7 cellular contexts compared by ENCODE assay signal in the genomic region with DNA sequence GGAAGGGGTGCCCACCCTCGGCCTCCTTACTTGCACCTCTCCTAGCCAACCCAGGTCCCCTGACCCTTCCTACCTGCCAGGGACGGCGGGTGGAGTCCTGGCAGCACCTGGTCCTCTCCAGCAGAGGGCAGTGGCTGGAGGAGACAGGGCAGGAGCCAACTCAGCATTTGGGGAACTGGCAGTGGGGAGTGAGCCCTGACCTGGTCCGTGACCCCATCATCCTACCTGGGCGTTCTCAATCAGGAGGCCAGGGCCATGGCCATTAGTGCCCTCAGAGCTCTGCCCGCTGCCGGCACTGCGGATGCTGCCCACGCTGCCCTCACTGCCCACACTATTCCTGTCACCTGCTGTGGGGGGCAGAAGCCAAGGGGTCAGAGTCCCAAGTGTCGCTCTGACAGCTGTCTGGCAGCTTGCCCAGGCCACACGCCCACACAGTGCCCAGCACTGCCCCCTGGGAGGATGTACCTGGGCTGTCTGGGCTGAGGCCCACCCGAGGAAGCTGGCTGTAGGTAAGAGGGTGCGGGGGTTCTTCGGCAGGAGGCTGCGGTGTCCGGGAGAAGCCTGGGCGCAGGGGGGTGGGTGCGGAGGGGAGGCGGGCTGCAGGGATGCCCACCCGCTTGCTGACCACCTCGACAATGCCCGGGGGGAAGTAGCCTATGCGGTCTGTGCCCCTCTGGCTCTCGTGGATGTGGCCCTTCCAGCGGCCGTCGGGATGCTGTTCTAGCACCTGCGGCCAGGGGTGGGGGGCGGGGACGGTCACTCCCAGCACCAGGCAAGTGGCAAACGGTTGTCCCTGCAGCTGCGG. TPM values are rescaled to one million over a fixed set of nuclear protein-coding genes. Genes with fewer than 3 reads are reported as not detected.
DNase-seq lines count a peak whose midpoint lies in the region; ATAC-seq and TF ChIP-seq lines count a peak whose summit lies in the region.

No MANE protein-coding gene starts in this region.

- no peak for DNase-seq in GM12864 (ENCODE audit: low read depth)
- DNase-seq in NAMALWA (ENCODE audit: low spot score) = peak; percentile 68
- DNase-seq in activated T-cell treated with anti-CD3 and anti-CD28 coated beads, Interleukin-2, amount 50 U/mL, for 72 hours = peak; percentile 50 to 51
- peak; percentile 44 for DNase-seq in left ventricle myocardium superior
- DNase-seq in stimulated activated naive CD8-positive, alpha-beta T cell treated with anti-CD3 and anti-CD28 coated beads, Interleukin-15, amount 100 ng/mL, for 72 hours = peak; percentile 42 to 46

- H3K4me3 ChIP-seq in GM12864 (ENCODE audit: low read depth, low read length) = no peak overlapping the region

- H3K9me3 Mint-ChIP-seq in activated T-cell treated with anti-CD3 and anti-CD28 coated beads, Interleukin-2, amount 50 U/mL, for 72 hours = no peaks in the 10 kb centered on the region
- no peaks in the 10 kb centered on the region for H3K9me3 Mint-ChIP-seq in stimulated activated naive CD8-positive, alpha-beta T cell treated with anti-CD3 and anti-CD28 coated beads, Interleukin-15, amount 100 ng/mL, for 72 hours

- no peaks in the 10 kb centered on the region for H3K36me3 Mint-ChIP-seq in activated T-cell treated with anti-CD3 and anti-CD28 coated beads, Interleukin-2, amount 50 U/mL, for 72 hours (ENCODE audit: insufficient read depth in 2 of 2)

- no peak overlapping the region for H3K4me3 Mint-ChIP-seq in activated T-cell treated with anti-CD3 and anti-CD28 coated beads, Interleukin-2, amount 50 U/mL, for 72 hours
- H3K4me3 Mint-ChIP-seq in stimulated activated naive CD8-positive, alpha-beta T cell treated with anti-CD3 and anti-CD28 coated beads, Interleukin-15, amount 100 ng/mL, for 72 hours = no peak overlapping the region

- no peaks in the 10 kb centered on the region for H3K4me1 Mint-ChIP-seq in activated T-cell treated with anti-CD3 and anti-CD28 coated beads, Interleukin-2, amount 50 U/mL, for 72 hours (ENCODE audit: low read depth)
- H3K4me1 Mint-ChIP-seq in stimulated activated naive CD8-positive, alpha-beta T cell treated with anti-CD3 and anti-CD28 coated beads, Interleukin-15, amount 100 ng/mL, for 72 hours = no peaks in the 10 kb centered on the region

- intact Hi-C loops in left ventricle myocardium superior (cut with micrococcal nuclease) = no loop called here

- peak; percentile 87 for TF ChIP-seq CTCF in GM12864 (IDR thresholded peaks at IDR 0.05; ENCODE audit: low read depth, low read length, missing control alignments)

- no peaks in the 10 kb centered on the region for H3K27me3 Mint-ChIP-seq in activated T-cell treated with anti-CD3 and anti-CD28 coated beads, Interleukin-2, amount 50 U/mL, for 72 hours (ENCODE audit: low read depth)
- no peaks in the 10 kb centered on the region for H3K27me3 Mint-ChIP-seq in stimulated activated naive CD8-positive, alpha-beta T cell treated with anti-CD3 and anti-CD28 coated beads, Interleukin-15, amount 100 ng/mL, for 72 hours

- H3K27ac Mint-ChIP-seq in activated T-cell treated with anti-CD3 and anti-CD28 coated beads, Interleukin-2, amount 50 U/mL, for 72 hours = no peak overlapping the region
- H3K27ac Mint-ChIP-seq in stimulated activated naive CD8-positive, alpha-beta T cell treated with anti-CD3 and anti-CD28 coated beads, Interleukin-15, amount 100 ng/mL, for 72 hours = no peak overlapping the region

- peak; percentile 55 to 63 for ATAC-seq in activated T-cell treated with anti-CD3 and anti-CD28 coated beads, Interleukin-2, amount 50 U/mL, for 72 hours (replicated peaks in 1 of 2)
- ATAC-seq in left ventricle myocardium superior = peak; percentile 16
- ATAC-seq in stimulated activated naive CD8-positive, alpha-beta T cell treated with anti-CD3 and anti-CD28 coated beads, Interleukin-15, amount 100 ng/mL, for 72 hours = peak; percentile 65
- ATAC-seq in HG03095 (IDR thresholded peaks at IDR 0.05; ENCODE audit: unreplicated experiment) = no peak
- no peak for ATAC-seq in GM21528 (IDR thresholded peaks at IDR 0.05; ENCODE audit: low FRiP score, unreplicated experiment)

RNA-seq across cellular contexts. Expression of gene CASKIN2, which starts 10.8 kb away (rescaled TPM):
- total RNA-seq in activated T-cell treated with anti-CD3 and anti-CD28 coated beads, Interleukin-2, amount 50 U/mL, for 72 hours = 1 to 10 TPM; 4.1 to 6.6 TPM
- total RNA-seq in left ventricle myocardium superior = 36.6 TPM

RNA-seq across cellular contexts. Expression of gene TSEN54, which starts 11.8 kb away (rescaled TPM):
- total RNA-seq in activated T-cell treated with anti-CD3 and anti-CD28 coated beads, Interleukin-2, amount 50 U/mL, for 72 hours = 10 to 100 TPM; 34.8 to 49.5 TPM
- total RNA-seq in left ventricle myocardium superior = 8.3 TPM

RNA-seq across cellular contexts. Expression of gene LLGL2, which starts 20.9 kb away (rescaled TPM):
- total RNA-seq in activated T-cell treated with anti-CD3 and anti-CD28 coated beads, Interleukin-2, amount 50 U/mL, for 72 hours = 10 to 100 TPM; 12.5 to 17.4 TPM
- total RNA-seq in left ventricle myocardium superior = 5.1 TPM

RNA-seq across cellular contexts. Expression of gene TMEM94, which starts 48.1 kb away (rescaled TPM):
- total RNA-seq in activated T-cell treated with anti-CD3 and anti-CD28 coated beads, Interleukin-2, amount 50 U/mL, for 72 hours = 10 to 100 TPM; 70.7 to 76.4 TPM
- 56.8 TPM for total RNA-seq in left ventricle myocardium superior

Comparison
In these comparisons a context has a peak if more than half of its experiments do, and no peak if none do; other contexts are left out.
1. ATAC-seq: peak in activated T-cell treated with anti-CD3 and anti-CD28 coated beads, Interleukin-2, amount 50 U/mL, for 72 hours (2 of 2), left ventricle myocardium superior (single experiment) and stimulated activated naive CD8-positive, alpha-beta T cell treated with anti-CD3 and anti-CD28 coated beads, Interleukin-15, amount 100 ng/mL, for 72 hours (single experiment); none in HG03095 (single experiment) and GM21528 (single experiment).